8 cellular contexts compared by ENCODE assay signal in genomic region chr19:46860846-46861690, GRCh38. TPM values are rescaled to one million over a fixed set of nuclear protein-coding genes. Genes with fewer than 3 reads are reported as not detected.
DNase-seq lines count a peak whose midpoint lies in the region; ATAC-seq, FAIRE-seq and TF ChIP-seq lines count a peak whose summit lies in the region.

TSS of gene ARHGAP35 (plus strand) at chr19:46860997. CDS start at chr19:46918676, 57,679 bp downstream.

- H3K27me3 Mint-ChIP-seq in IgD-negative memory B cell: peaks cover 1% of the 10 kb centered on the region
- H3K27me3 Mint-ChIP-seq in naive thymus-derived CD8-positive, alpha-beta T cell: no peaks in the 10 kb centered on the region

- TF ChIP-seq CTCF in esophagus squamous epithelium (IDR thresholded peaks at IDR 0.05): no peak
- TF ChIP-seq CTCF in vagina (IDR thresholded peaks at IDR 0.05): no peak

- no peak for FAIRE-seq in GM19239 (lab: Jason Lieb, UNC)

- H3K4me3 ChIP-seq in esophagus squamous epithelium (peak within 1 kb of the TSS; percentile 80 to 98 (median 97)), vagina (peak within 1 kb of the TSS; percentile 61 to 79)

- H3K27ac ChIP-seq in esophagus squamous epithelium (peak within 1 kb of the TSS; percentile 93 to 99 (median 98)), vagina (peak within 1 kb of the TSS; percentile 96)

- peaks cover 18 to 23% (median 22%) of the 10 kb centered on the region in 3 donors for H3K4me1 Mint-ChIP-seq in IgD-negative memory B cell
- H3K4me1 Mint-ChIP-seq in naive thymus-derived CD8-positive, alpha-beta T cell: peaks cover 10 to 24% (median 14%) of the 10 kb centered on the region in 4 donors

- peak within 1 kb of the TSS; percentile 87 to 98 (median 94) for H3K4me3 Mint-ChIP-seq in IgD-negative memory B cell
- peak within 1 kb of the TSS in 9 of 10 donors; percentile 92 to 98 (median 95) for H3K4me3 Mint-ChIP-seq in naive thymus-derived CD8-positive, alpha-beta T cell

- H3K27ac Mint-ChIP-seq in IgD-negative memory B cell: peak within 1 kb of the TSS; percentile 89 to 93 (median 90)
- H3K27ac Mint-ChIP-seq in naive thymus-derived CD8-positive, alpha-beta T cell: peak within 1 kb of the TSS; percentile 23 to 99 (median 94)

- no peaks in the 10 kb centered on the region for H3K27me3 ChIP-seq in esophagus squamous epithelium
- H3K27me3 ChIP-seq in vagina: no peaks in the 10 kb centered on the region

- H3K36me3 ChIP-seq in esophagus squamous epithelium: no peaks in the 10 kb centered on the region
- no peaks in the 10 kb centered on the region for H3K36me3 ChIP-seq in vagina

- DNase-seq in A172 (ENCODE audit: low spot score) (no peak), GM19239 (ENCODE audit: insufficient read length, low spot score) (peak; percentile 85), esophagus squamous epithelium (lab: John Stamatoyannopoulos, UW) (no peak), vagina (ENCODE audit: extremely low spot score in 2 of 2) (no peak), kidney glomerular epithelial cell (lab: John Stamatoyannopoulos, UW) (no peak)
- DNase-seq in activated CD8-positive, alpha-beta memory T cell treated with anti-CD3 and anti-CD28 coated beads, Interleukin-2, amount 50 U/mL, for 4 hours: peak; percentile 29
- peak in 4 of 10 donors; percentile 8 to 84 (median 78) for DNase-seq in naive thymus-derived CD8-positive, alpha-beta T cell

- intact Hi-C loops in esophagus squamous epithelium (cut with DNase I) (loop anchor here (10.0 kb wide), 1 partner anchor 64 kb away; no protein-coding TSS in a partner anchor), vagina (cut with DNase I) (loop anchor here (5.0 kb wide), 1 partner anchor 41 kb away; no protein-coding TSS in a partner anchor)

- H3K9me3 ChIP-seq in esophagus squamous epithelium: no peaks in the 10 kb centered on the region
- H3K9me3 ChIP-seq in vagina: no peaks in the 10 kb centered on the region

- TF ChIP-seq POLR2A in esophagus squamous epithelium (IDR thresholded peaks at IDR 0.05) (peak in 2 of 4 donors; percentile 17 to 38), vagina (IDR thresholded peaks at IDR 0.05) (peak in 1 of 2 donors; percentile 53)

- H3K4me1 ChIP-seq in esophagus squamous epithelium (peaks cover 41 to 73% (median 52%) of the 10 kb centered on the region in 3 donors), vagina (peaks cover 63% of the 10 kb centered on the region)

- POLR2A ChIA-PET in naive thymus-derived CD8-positive, alpha-beta T cell (lab: Charles Lee): interaction anchor here (0.6 to 1.8 kb wide), 7 partner anchors 7 to 1758 kb away, joined by 3 to 10 read pairs (median 3); partner anchors contain the start of genes AP2S1 and ZC3H4

- H3K36me3 Mint-ChIP-seq in IgD-negative memory B cell: no peaks in the 10 kb centered on the region
- H3K36me3 Mint-ChIP-seq in naive thymus-derived CD8-positive, alpha-beta T cell: peaks cover 0 to 3% (median 0%) of the 10 kb centered on the region in 3 donors

- peak; percentile 19 to 49 for ATAC-seq in naive thymus-derived CD8-positive, alpha-beta T cell

- no peaks in the 10 kb centered on the region for H3K9me3 Mint-ChIP-seq in IgD-negative memory B cell
- peaks cover 0 to 1% (median 0%) of the 10 kb centered on the region in 9 donors for H3K9me3 Mint-ChIP-seq in naive thymus-derived CD8-positive, alpha-beta T cell

- WGBS in esophagus squamous epithelium, 2 donors: 0 to 2% methylated on average over 8 to 11 of the region's 91 CpGs

RNA-seq across cellular contexts. Expression of gene ARHGAP35, which starts in this region (rescaled TPM):
- total RNA-seq in A172 (2014; rRNA removed; shearing (Covaris generic)): 11.5 and 14.1 TPM in 2 replicates
- polyA plus RNA-seq in IgD-negative memory B cell: 4.4 TPM
- total RNA-seq in esophagus squamous epithelium: 10 to 100 TPM; 28.6 to 41.6 (median 32.1) TPM
- total RNA-seq in naive thymus-derived CD8-positive, alpha-beta T cell: 10 to 100 TPM; 27.3 TPM
- polyA plus RNA-seq in naive thymus-derived CD8-positive, alpha-beta T cell: 1 to 10 TPM; 2.0 to 3.3 (median 2.1) TPM
- 42.5 TPM for total RNA-seq in vagina

Comparison
In these comparisons a context has a peak if more than half of its experiments do, and no peak if none do; other contexts are left out.
1. DNase-seq: peak in GM19239 (single experiment) and activated CD8-positive, alpha-beta memory T cell treated with anti-CD3 and anti-CD28 coated beads, Interleukin-2, amount 50 U/mL, for 4 hours (single experiment); none in A172 (single experiment), esophagus squamous epithelium (single experiment), vagina (0 of 2) and kidney glomerular epithelial cell (single experiment).